25 cellular contexts compared by ENCODE assay signal in genomic region chr9:135287627-135288026, GRCh38.
"Had no signal": no experiment of that assay in that cellular context is flagged by ENCODE, and none has a peak within 500 bp of the region (broad histone marks: within the 10 kb centered on the region; RNA-seq: fewer than 3 reads in every experiment).

No MANE protein-coding gene starts in this region.

- H3K36me3 ChIP-seq: heart right ventricle, thoracic aorta, vagina, WERI-Rb-1 had no signal

- H3K9me3 Mint-ChIP-seq: type B pancreatic cell had no signal

- H3K27ac ChIP-seq: heart right ventricle, thoracic aorta, vagina, WERI-Rb-1 had no signal

- ATAC-seq: activated CD4-positive, CD25-positive, alpha-beta regulatory T cell treated with anti-CD3 and anti-CD28 coated beads, Interleukin-2, amount 50 U/mL, for 24 hours; esophagus mucosa; heart right ventricle; right cardiac atrium had no signal

- H3K9me3 ChIP-seq: heart right ventricle, thoracic aorta, vagina had no signal

- H3K4me1 ChIP-seq: vagina had no signal

- H3K27ac Mint-ChIP-seq: activated CD4-positive, alpha-beta memory T cell treated with anti-CD3 and anti-CD28 coated beads, Interleukin-2, amount 10 ng/mL, durations not matched to agents 7 days and 5 days; activated T-cell treated with anti-CD3 and anti-CD28 coated beads, Interleukin-2, amount 50 U/mL, for 24 hours; naive B cell; T-helper 1 cell treated with Interleukin-12 subunit alpha and Interleukin-12 subunit beta and Interleukin-4 antibody, amounts not matched to agents 30 μg/mL and 1 μg/mL, for 36 hours; type B pancreatic cell had no signal

- H3K4me1 Mint-ChIP-seq: activated CD4-positive, alpha-beta memory T cell treated with anti-CD3 and anti-CD28 coated beads, Interleukin-2, amount 10 ng/mL, durations not matched to agents 7 days and 5 days had no signal

- H3K36me3 Mint-ChIP-seq: naive B cell, type B pancreatic cell had no signal

- DNase-seq: activated CD4-positive, alpha-beta memory T cell treated with anti-CD3 and anti-CD28 coated beads, Interleukin-2, amount 10 ng/mL, durations not matched to agents 7 days and 5 days; activated CD4-positive, alpha-beta T cell treated with anti-CD3 and anti-CD28 coated beads for 48 hours; activated CD8-positive, alpha-beta memory T cell treated with anti-CD3 and anti-CD28 coated beads, Interleukin-2, amount 50 U/mL, for 48 hours; activated gamma-delta T cell treated with Interleukin-2 at 50 U/mL for 16 hours; activated naive CD4-positive, alpha-beta T cell treated with anti-CD3 and anti-CD28 coated beads, Interleukin-2, amount 50 U/mL, for 16 hours; activated T-cell treated with anti-CD3 and anti-CD28 coated beads, Interleukin-2, amount 50 U/mL, for 24 hours; amniotic stem cell; caudate nucleus; foreskin fibroblast; heart right ventricle; mammary epithelial cell; naive B cell; occipital lobe; stimulated activated CD4-positive, alpha-beta T cell treated with anti-CD3 and anti-CD28 coated beads, Interleukin-15, amount 100 ng/mL, for 24 hours; stimulated activated CD4-positive, alpha-beta T cell treated with anti-CD3 and anti-CD28 coated beads, Interleukin-2, amount 100 ng/mL, for 24 hours; stimulated activated naive CD4-positive, alpha-beta T cell treated with Interleukin-2 at 50 U/mL for 16 hours; T-helper 9 cell; WERI-Rb-1 had no signal

- H3K4me3 ChIP-seq: heart right ventricle, thoracic aorta, vagina had no signal

- H3K4me3 Mint-ChIP-seq: activated CD4-positive, alpha-beta memory T cell treated with anti-CD3 and anti-CD28 coated beads, Interleukin-2, amount 10 ng/mL, durations not matched to agents 7 days and 5 days; activated T-cell treated with anti-CD3 and anti-CD28 coated beads, Interleukin-2, amount 50 U/mL, for 24 hours; T-helper 1 cell treated with Interleukin-12 subunit alpha and Interleukin-12 subunit beta and Interleukin-4 antibody, amounts not matched to agents 30 μg/mL and 1 μg/mL, for 36 hours; type B pancreatic cell had no signal

- H3K27me3 ChIP-seq: vagina had no signal
